ENCODE assay signal across 8 cellular contexts in the genomic region with DNA sequence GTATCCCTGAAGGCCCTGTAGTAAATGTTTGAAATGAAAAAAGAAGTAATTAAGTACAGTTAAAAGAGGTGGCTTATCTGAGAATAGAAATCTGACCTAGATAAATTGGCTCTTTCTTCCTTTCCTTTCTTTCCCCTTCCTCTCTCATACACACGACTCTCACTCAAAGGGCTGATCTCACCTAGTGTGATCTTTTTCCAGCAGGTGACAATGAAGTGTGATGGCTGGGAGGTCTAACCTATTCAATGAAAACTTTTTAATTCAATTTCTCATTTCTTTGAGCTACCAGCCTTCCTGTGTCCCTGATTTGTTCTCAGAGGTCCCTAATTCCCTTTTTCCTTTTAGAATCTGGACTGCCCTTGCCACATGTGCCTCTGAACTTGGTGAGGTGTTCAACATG.
"Had no signal": no experiment of that assay in that cellular context is flagged by ENCODE, and none has a peak within 500 bp of the region (broad histone marks: within the 10 kb centered on the region; RNA-seq: fewer than 3 reads in every experiment).

No MANE protein-coding gene starts in this region.

- H3K27ac ChIP-seq: GM23248 had no signal

- H3K9me3 Mint-ChIP-seq: H9, HFFc6 had no signal

- H3K9me3 ChIP-seq: HAP-1 had no signal

- H3K4me1 Mint-ChIP-seq: H9 had no signal

- H3K36me3 ChIP-seq: HAP-1 had no signal

- H3K4me3 Mint-ChIP-seq: H9, HFFc6 had no signal

- H3K4me1 ChIP-seq: HAP-1 had no signal

- H3K4me3 ChIP-seq: GM23248, HAP-1 had no signal

- ATAC-seq: HCT116 had no signal

- H3K27ac Mint-ChIP-seq: H9, HFFc6 had no signal

- H2AFZ ChIP-seq: GM23248 had no signal

- H3K9ac ChIP-seq: GM23248 had no signal

- DNase-seq: GM23248, GOT3, H7, H9, HCEC 1CT, HFFc6 had no signal
